9 cellular contexts compared by ENCODE assay signal in the genomic region with DNA sequence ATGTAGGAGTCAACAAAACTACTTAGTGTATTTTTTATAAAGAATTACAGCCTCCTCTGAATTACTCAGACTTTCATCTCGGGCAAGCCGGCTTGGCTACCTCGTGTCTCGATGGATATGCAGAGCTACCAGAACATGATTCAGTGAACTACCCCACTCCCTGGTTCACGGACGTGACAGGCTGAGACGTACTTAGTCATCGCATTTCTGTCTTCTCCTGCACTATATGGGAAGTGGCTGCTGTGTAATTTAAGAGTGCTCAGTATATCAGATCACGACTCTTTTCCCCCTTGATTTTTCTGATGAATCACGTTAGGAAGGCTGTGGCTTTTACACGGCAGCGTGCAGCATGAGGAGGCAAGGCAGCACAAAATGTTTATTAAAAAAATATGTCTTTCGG.
DNase-seq lines count a peak whose midpoint lies in the region; ATAC-seq and TF ChIP-seq lines count a peak whose summit lies in the region.
"Had no signal": no experiment of that assay in that cellular context is flagged by ENCODE, and none has a peak within 500 bp of the region (broad histone marks: within the 10 kb centered on the region; RNA-seq: fewer than 3 reads in every experiment).

No MANE protein-coding gene starts in this region.

- TF ChIP-seq CTCF in astrocyte of the spinal cord (IDR thresholded peaks at IDR 0.05; ENCODE audit: low read depth, low read length) = no peak

- peak overlapping the region in 7 of 8 donors; percentile 33 to 77 (median 60) for H3K4me3 Mint-ChIP-seq in CD4-positive, alpha-beta memory T cell

- H3K9me3 ChIP-seq in CD4-positive, alpha-beta memory T cell (ENCODE audit: control insufficient read depth in 1 of 2, low read length in 2 of 2) = no peaks in the 10 kb centered on the region
- no peaks in the 10 kb centered on the region for H3K9me3 ChIP-seq in skeletal muscle satellite cell (replicated peaks; ENCODE audit: low read length)

- peak overlapping the region in 3 of 7 donors; percentile 20 to 64 (median 31) for H3K27ac Mint-ChIP-seq in CD4-positive, alpha-beta memory T cell

- intact Hi-C loops in CD4-positive, alpha-beta memory T cell (cut with micrococcal nuclease) = no loop called here

- peak overlapping the region; percentile 69 for H3K9ac ChIP-seq in skeletal muscle satellite cell (ENCODE audit: low read depth, low read length)

- no peak for ATAC-seq in HG03460 (IDR thresholded peaks at IDR 0.05; ENCODE audit: unreplicated experiment)
- ATAC-seq: GM12878 had no signal

- H3K9me3 Mint-ChIP-seq in CD4-positive, alpha-beta memory T cell = no peaks in the 10 kb centered on the region

- peaks cover 10% of the 10 kb centered on the region for H3K4me1 ChIP-seq in CD4-positive, alpha-beta memory T cell (ENCODE audit: insufficient read depth, low read length)
- peaks cover 34% of the 10 kb centered on the region for H3K4me1 ChIP-seq in skeletal muscle satellite cell (ENCODE audit: control insufficient read depth, insufficient read depth, low read length)

- no peak overlapping the region for H3K27ac ChIP-seq in CD4-positive, alpha-beta memory T cell (ENCODE audit: low read depth, low read length)

- peaks cover 8 to 21% (median 12%) of the 10 kb centered on the region in 4 donors for H3K4me1 Mint-ChIP-seq in CD4-positive, alpha-beta memory T cell

- DNase-seq in CD4-positive, alpha-beta memory T cell = peak in 1 of 5 donors; percentile 53
- peak; percentile 13 for DNase-seq in SW480 (ENCODE audit: low spot score)
- peak; percentile 87 for DNase-seq in astrocyte of the spinal cord (ENCODE audit: low read depth, low spot score)
- DNase-seq in LoVo (ENCODE audit: low spot score) = no peak
- no peak for DNase-seq in superior temporal gyrus (ENCODE audit: extremely low spot score)
- DNase-seq in GM19238 (ENCODE audit: insufficient read length, low spot score) = no peak

- H3K4me2 ChIP-seq in skeletal muscle satellite cell (ENCODE audit: low read length) = peak overlapping the region; percentile 69

- peaks cover 0 to 2% of the 10 kb centered on the region in 2 donors for H3K27me3 Mint-ChIP-seq in CD4-positive, alpha-beta memory T cell

- in situ Hi-C loops in astrocyte of the spinal cord (cut with HindIII; ENCODE audit: low sequenced_read_pairs) = no loop called here

- no peaks in the 10 kb centered on the region for H3K27me3 ChIP-seq in CD4-positive, alpha-beta memory T cell (ENCODE audit: insufficient read depth, low read length)
- H3K27me3 ChIP-seq in skeletal muscle satellite cell (ENCODE audit: control insufficient read depth, insufficient read depth, low read length) = no peaks in the 10 kb centered on the region

- H3K36me3 ChIP-seq in CD4-positive, alpha-beta memory T cell (ENCODE audit: insufficient read depth, low read length) = no peaks in the 10 kb centered on the region
- H3K36me3 ChIP-seq in skeletal muscle satellite cell (ENCODE audit: insufficient read depth, low read length) = no peaks in the 10 kb centered on the region

- POLR2A ChIA-PET in CD4-positive, alpha-beta memory T cell (lab: Charles Lee; ENCODE audit: partially characterized antibody) = interaction anchor here (2.0 kb wide), 1 partner anchor 84 kb away, joined by 9 read pairs; no protein-coding TSS in a partner anchor

- CTCF ChIA-PET in CD4-positive, alpha-beta memory T cell (lab: Charles Lee; ENCODE audit: partially characterized antibody) = no interaction called here

- no peak overlapping the region for H3K4me3 ChIP-seq in CD4-positive, alpha-beta memory T cell (ENCODE audit: low read length in 2 of 2)
- no peak overlapping the region for H3K4me3 ChIP-seq in astrocyte of the spinal cord (ENCODE audit: low read depth, low read length)
- H3K4me3 ChIP-seq in skeletal muscle satellite cell (ENCODE audit: low read length) = peak overlapping the region; percentile 1
- H3K4me3 ChIP-seq: GM12878 had no signal

- no peaks in the 10 kb centered on the region for H3K36me3 Mint-ChIP-seq in CD4-positive, alpha-beta memory T cell

Comparison
In these comparisons a context has a peak if more than half of its experiments do, and no peak if none do; other contexts are left out.
1. DNase-seq: peak in SW480 (single experiment) and astrocyte of the spinal cord (single experiment); none in LoVo (single experiment), superior temporal gyrus (single experiment) and GM19238 (single experiment).